In genomic region chr17:18187226-18187625, GRCh38 we compare ENCODE assay signal across 9 cellular contexts. TPM values are rescaled to one million over a fixed set of nuclear protein-coding genes. Genes with fewer than 3 reads are reported as not detected.
DNase-seq lines count a peak whose midpoint lies in the region; ATAC-seq lines count a peak whose summit lies in the region.
"Had no signal": no experiment of that assay in that cellular context is flagged by ENCODE, and none has a peak within 500 bp of the region (broad histone marks: within the 10 kb centered on the region; RNA-seq: fewer than 3 reads in every experiment).

No MANE protein-coding gene starts in this region.

- peak; percentile 38 for DNase-seq in DMS 273 (lab: John Stamatoyannopoulos, UW; ENCODE audit: unreplicated experiment)
- no peak for DNase-seq in DMS 273 treated with DMSO at 0.1 percent for 48 hours (lab: John Stamatoyannopoulos, UW)
- DNase-seq in activated T-helper 1 cell treated with anti-CD3 and anti-CD28 coated beads, Interleukin-12 subunit alpha, Interleukin-12 subunit beta, Interleukin-2, Interleukin-4 antibody, amounts not matched to agents 30 ng/mL and 10 ng/mL and 1 ng/mL, durations not matched to agents 14 hours and 24 hours and 36 hours (ENCODE audit: low spot score): no peak
- no peak for DNase-seq in stimulated activated naive B cell treated with anti-CD40 and anti-IgM and Interleukin-4, amounts not matched to agents 10 μg/mL and 1 μg/mL and 100 μg/mL, for 72 hours
- no peak for DNase-seq in activated effector memory CD4-positive, alpha-beta T cell treated with Interleukin-2 at 50 U/mL for 16 hours
- DNase-seq: stimulated activated CD4-positive, alpha-beta T cell treated with anti-CD3 and anti-CD28 coated beads, Interleukin-4, amount 100 ng/mL, for 1 hour had no signal

- H3K9ac ChIP-seq in iPS-15b (ENCODE audit: low read depth, low read length): peak overlapping the region; percentile 9

- no peak for ATAC-seq in stimulated activated naive B cell treated with anti-CD40 and anti-IgM and Interleukin-4, amounts not matched to agents 10 μg/mL and 1 μg/mL and 100 μg/mL, for 72 hours (replicated peaks)
- ATAC-seq in HG03045 (IDR thresholded peaks at IDR 0.05; ENCODE audit: unreplicated experiment) (no peak), GM21526 (IDR thresholded peaks at IDR 0.05; ENCODE audit: low FRiP score, unreplicated experiment) (no peak)

- H3K4me3 ChIP-seq in iPS-15b (ENCODE audit: low read depth, low read length): peak overlapping the region; percentile 18

- peak overlapping the region; percentile 98 for H3K4me3 Mint-ChIP-seq in activated T-helper 1 cell treated with anti-CD3 and anti-CD28 coated beads, Interleukin-12 subunit alpha, Interleukin-12 subunit beta, Interleukin-2, Interleukin-4 antibody, amounts not matched to agents 30 ng/mL and 10 ng/mL and 1 ng/mL, durations not matched to agents 14 hours and 24 hours and 36 hours
- H3K4me3 Mint-ChIP-seq in stimulated activated naive B cell treated with anti-CD40 and anti-IgM and Interleukin-4, amounts not matched to agents 10 μg/mL and 1 μg/mL and 100 μg/mL, for 72 hours: peak overlapping the region; percentile 85 to 87

- no peaks in the 10 kb centered on the region for H3K27me3 Mint-ChIP-seq in activated T-helper 1 cell treated with anti-CD3 and anti-CD28 coated beads, Interleukin-12 subunit alpha, Interleukin-12 subunit beta, Interleukin-2, Interleukin-4 antibody, amounts not matched to agents 30 ng/mL and 10 ng/mL and 1 ng/mL, durations not matched to agents 14 hours and 24 hours and 36 hours (ENCODE audit: insufficient read depth)
- H3K27me3 Mint-ChIP-seq in stimulated activated naive B cell treated with anti-CD40 and anti-IgM and Interleukin-4, amounts not matched to agents 10 μg/mL and 1 μg/mL and 100 μg/mL, for 72 hours: no peaks in the 10 kb centered on the region

- peaks cover 46% of the 10 kb centered on the region for H3K36me3 Mint-ChIP-seq in activated T-helper 1 cell treated with anti-CD3 and anti-CD28 coated beads, Interleukin-12 subunit alpha, Interleukin-12 subunit beta, Interleukin-2, Interleukin-4 antibody, amounts not matched to agents 30 ng/mL and 10 ng/mL and 1 ng/mL, durations not matched to agents 14 hours and 24 hours and 36 hours (ENCODE audit: low read depth)
- H3K36me3 Mint-ChIP-seq in stimulated activated naive B cell treated with anti-CD40 and anti-IgM and Interleukin-4, amounts not matched to agents 10 μg/mL and 1 μg/mL and 100 μg/mL, for 72 hours: peaks cover 37 to 45% of the 10 kb centered on the region in 2 donors

- no peaks in the 10 kb centered on the region for H3K27me3 ChIP-seq in iPS-15b (ENCODE audit: control insufficient read depth, insufficient read depth, low read length)

- H3K9me3 Mint-ChIP-seq in activated T-helper 1 cell treated with anti-CD3 and anti-CD28 coated beads, Interleukin-12 subunit alpha, Interleukin-12 subunit beta, Interleukin-2, Interleukin-4 antibody, amounts not matched to agents 30 ng/mL and 10 ng/mL and 1 ng/mL, durations not matched to agents 14 hours and 24 hours and 36 hours: no peaks in the 10 kb centered on the region
- H3K9me3 Mint-ChIP-seq in stimulated activated naive B cell treated with anti-CD40 and anti-IgM and Interleukin-4, amounts not matched to agents 10 μg/mL and 1 μg/mL and 100 μg/mL, for 72 hours: no peaks in the 10 kb centered on the region

- H3K4me1 Mint-ChIP-seq in activated T-helper 1 cell treated with anti-CD3 and anti-CD28 coated beads, Interleukin-12 subunit alpha, Interleukin-12 subunit beta, Interleukin-2, Interleukin-4 antibody, amounts not matched to agents 30 ng/mL and 10 ng/mL and 1 ng/mL, durations not matched to agents 14 hours and 24 hours and 36 hours (ENCODE audit: low read depth): peaks cover 67% of the 10 kb centered on the region
- peaks cover 43 to 82% of the 10 kb centered on the region in 2 donors for H3K4me1 Mint-ChIP-seq in stimulated activated naive B cell treated with anti-CD40 and anti-IgM and Interleukin-4, amounts not matched to agents 10 μg/mL and 1 μg/mL and 100 μg/mL, for 72 hours

- peak overlapping the region; percentile 38 for H3K27ac Mint-ChIP-seq in activated T-helper 1 cell treated with anti-CD3 and anti-CD28 coated beads, Interleukin-12 subunit alpha, Interleukin-12 subunit beta, Interleukin-2, Interleukin-4 antibody, amounts not matched to agents 30 ng/mL and 10 ng/mL and 1 ng/mL, durations not matched to agents 14 hours and 24 hours and 36 hours
- no peak overlapping the region for H3K27ac Mint-ChIP-seq in stimulated activated naive B cell treated with anti-CD40 and anti-IgM and Interleukin-4, amounts not matched to agents 10 μg/mL and 1 μg/mL and 100 μg/mL, for 72 hours

- intact Hi-C loops in activated T-helper 1 cell treated with anti-CD3 and anti-CD28 coated beads, Interleukin-12 subunit alpha, Interleukin-12 subunit beta, Interleukin-2, Interleukin-4 antibody, amounts not matched to agents 30 ng/mL and 10 ng/mL and 1 ng/mL, durations not matched to agents 14 hours and 24 hours and 36 hours (cut with micrococcal nuclease): no loop called here

- peaks cover 13% of the 10 kb centered on the region for H3K4me1 ChIP-seq in iPS-15b (ENCODE audit: control insufficient read depth, insufficient read depth, low read length)

- peaks cover 16% of the 10 kb centered on the region for H3K36me3 ChIP-seq in iPS-15b (ENCODE audit: control insufficient read depth, insufficient read depth, low read length)

- no peaks in the 10 kb centered on the region for H3K9me3 ChIP-seq in iPS-15b (ENCODE audit: control insufficient read depth, insufficient read depth, low read length)

RNA-seq across cellular contexts. Expression of gene ALKBH5, which starts 3.6 kb away (rescaled TPM):
- 127 and 128 TPM in 2 replicates for total RNA-seq in activated T-helper 1 cell treated with anti-CD3 and anti-CD28 coated beads, Interleukin-12 subunit alpha, Interleukin-12 subunit beta, Interleukin-2, Interleukin-4 antibody, amounts not matched to agents 30 ng/mL and 10 ng/mL and 1 ng/mL, durations not matched to agents 14 hours and 24 hours and 36 hours

RNA-seq across cellular contexts. Expression of gene LLGL1, which starts 38.2 kb away (rescaled TPM):
- 22.6 and 23.4 TPM in 2 replicates for total RNA-seq in activated T-helper 1 cell treated with anti-CD3 and anti-CD28 coated beads, Interleukin-12 subunit alpha, Interleukin-12 subunit beta, Interleukin-2, Interleukin-4 antibody, amounts not matched to agents 30 ng/mL and 10 ng/mL and 1 ng/mL, durations not matched to agents 14 hours and 24 hours and 36 hours
